Comparison of ENCODE assay signal across 11 cellular contexts in genomic region chr20:21529863-21530262, GRCh38. TPM values are rescaled to one million over a fixed set of nuclear protein-coding genes. Genes with fewer than 3 reads are reported as not detected.
DNase-seq lines count a peak whose midpoint lies in the region; ATAC-seq and TF ChIP-seq lines count a peak whose summit lies in the region.
"Had no signal": no experiment of that assay in that cellular context is flagged by ENCODE, and none has a peak within 500 bp of the region (broad histone marks: within the 10 kb centered on the region; RNA-seq: fewer than 3 reads in every experiment).

No MANE protein-coding gene starts in this region.

- H3K4me1 ChIP-seq in SK-N-SH (ENCODE audit: control insufficient read depth in 1 of 2, insufficient read depth in 2 of 2, low read depth in 1 of 2, low read length in 1 of 2), result no peaks in the 10 kb centered on the region
- no peaks in the 10 kb centered on the region for H3K4me1 ChIP-seq in endodermal cell (ENCODE audit: control insufficient read depth, insufficient read depth, low read length)
- H3K4me1 ChIP-seq: SJCRH30 had no signal

- H3K4me3 ChIP-seq in SK-N-SH (ENCODE audit: low read depth in 2 of 2, low read length in 1 of 2) (no peak overlapping the region), endodermal cell (ENCODE audit: low read length) (no peak overlapping the region)
- H3K4me3 ChIP-seq: SJCRH30 had no signal

- H3K9me3 ChIP-seq in SK-N-SH (no peaks in the 10 kb centered on the region), endodermal cell (ENCODE audit: control insufficient read depth, low read length) (no peaks in the 10 kb centered on the region)
- H3K9me3 ChIP-seq: SJCRH30 had no signal

- POLR2A ChIA-PET in SK-N-SH (lab: Yijun Ruan, JAX), result no interaction called here

- no peak for DNase-seq in SK-N-SH
- peak; percentile 82 for DNase-seq in NCI-H2171 treated with DMSO at 0.1 percent for 48 hours (lab: John Stamatoyannopoulos, UW)
- DNase-seq in endodermal cell, result no peak
- no peak for DNase-seq in type B pancreatic cell (ENCODE audit: extremely low spot score, unreplicated experiment)
- no peak for DNase-seq in D341Med (ENCODE audit: low spot score)
- DNase-seq in left cardiac atrium, result no peak
- DNase-seq: effector memory CD4-positive, alpha-beta T cell; SJCRH30 had no signal

- H3K9ac ChIP-seq in SK-N-SH, result no peak overlapping the region
- H3K9ac ChIP-seq in endodermal cell (ENCODE audit: extremely low read depth, low read length, poor library complexity, severe bottlenecking), result no peak overlapping the region

- H3K4me2 ChIP-seq in SK-N-SH, result no peak overlapping the region

- no peaks in the 10 kb centered on the region for H3K9me2 ChIP-seq in SK-N-SH

- no peak overlapping the region for H2AFZ ChIP-seq in SK-N-SH (ENCODE audit: low read depth)

- TF ChIP-seq EP300 in SK-N-SH (IDR thresholded peaks at IDR 0.05; ENCODE audit: borderline replicate concordance in 1 of 2, low read depth in 1 of 2, low read length in 1 of 2), result no peak

- H3K4me3 Mint-ChIP-seq in endodermal cell (no peak overlapping the region), type B pancreatic cell (no peak overlapping the region)
- H3K4me3 Mint-ChIP-seq: memory B cell had no signal

- no peaks in the 10 kb centered on the region for H3K79me2 ChIP-seq in SK-N-SH (ENCODE audit: insufficient read depth)

- H4K20me1 ChIP-seq in SK-N-SH (ENCODE audit: insufficient read depth), result no peaks in the 10 kb centered on the region

- WGBS in SK-N-SH (ENCODE audit: low lambda C conversion rate), result 3% methylated on average over 6 of the region's 6 CpGs
- 47 to 49% methylated on average over 5 to 6 of the region's 6 CpGs for whole genome bisulfite sequencing in endodermal cell (ENCODE audit: insufficient coverage in 1 of 2, insufficient read length in 1 of 2), 2 experiments

- intact Hi-C loops in left cardiac atrium (cut with DNase I), result no loop called here

- H3K36me3 ChIP-seq in SK-N-SH (replicated peaks in 1 of 2; ENCODE audit: control insufficient read depth in 1 of 2, insufficient read depth in 2 of 2, low read length in 1 of 2), result no peaks in the 10 kb centered on the region
- H3K36me3 ChIP-seq in endodermal cell (ENCODE audit: control insufficient read depth, insufficient read depth, low read length), result no peaks in the 10 kb centered on the region
- H3K36me3 ChIP-seq: SJCRH30 had no signal

- H3K27ac ChIP-seq in SK-N-SH (ENCODE audit: low read depth in 2 of 2, low read length in 1 of 2) (no peak overlapping the region), endodermal cell (ENCODE audit: low read depth, low read length) (no peak overlapping the region)
- H3K27ac ChIP-seq: SJCRH30 had no signal

- ATAC-seq in SK-N-SH treated with all-trans-retinoic acid at 6 μM for 48 hours (no peak; the same call in 2 of the 3 replicates), GM18907 (IDR thresholded peaks at IDR 0.05; ENCODE audit: unreplicated experiment) (no peak), left cardiac atrium (no peak)

- TF ChIP-seq CTCF in SK-N-SH (IDR thresholded peaks at IDR 0.05), result peak; percentile 38
- peak; percentile 79 for TF ChIP-seq CTCF in endodermal cell (conservative IDR thresholded peaks at IDR 0.05)
- TF ChIP-seq CTCF in type B pancreatic cell (conservative IDR thresholded peaks at IDR 0.05), result peak; percentile 64

- no peak for TF ChIP-seq RAD21 in SK-N-SH (IDR thresholded peaks at IDR 0.05; ENCODE audit: low read length)

- H3K4me1 Mint-ChIP-seq in endodermal cell, result peaks cover 8% of the 10 kb centered on the region
- no peaks in the 10 kb centered on the region for H3K4me1 Mint-ChIP-seq in type B pancreatic cell (ENCODE audit: unreplicated experiment)
- H3K4me1 Mint-ChIP-seq: memory B cell had no signal

- H3K27ac Mint-ChIP-seq in endodermal cell (no peak overlapping the region), type B pancreatic cell (no peak overlapping the region)
- H3K27ac Mint-ChIP-seq: memory B cell had no signal

- no peaks in the 10 kb centered on the region for H3F3A ChIP-seq in SK-N-SH (replicated peaks; ENCODE audit: insufficient read depth)

- H3K9me3 Mint-ChIP-seq in endodermal cell, result no peaks in the 10 kb centered on the region
- no peaks in the 10 kb centered on the region for H3K9me3 Mint-ChIP-seq in type B pancreatic cell
- H3K9me3 Mint-ChIP-seq: memory B cell had no signal

- CTCF ChIA-PET in SK-N-SH (lab: Yijun Ruan, JAX), result interaction anchor here (0.9 to 1.4 kb wide), 4 partner anchors 11 to 280 kb away, joined by 3 to 4 read pairs (median 4); no protein-coding TSS in a partner anchor

- H3K27me3 ChIP-seq in SK-N-SH (ENCODE audit: insufficient read depth) (peaks cover 25% of the 10 kb centered on the region), endodermal cell (ENCODE audit: control insufficient read depth, insufficient read depth, low read length, poor library complexity, severe bottlenecking) (peaks cover 45% of the 10 kb centered on the region)

- H3K36me3 Mint-ChIP-seq in endodermal cell (ENCODE audit: low read depth), result no peaks in the 10 kb centered on the region
- no peaks in the 10 kb centered on the region for H3K36me3 Mint-ChIP-seq in type B pancreatic cell
- H3K36me3 Mint-ChIP-seq: memory B cell had no signal

- H3K27me3 Mint-ChIP-seq in endodermal cell (ENCODE audit: insufficient read depth), result peaks cover 54% of the 10 kb centered on the region
- H3K27me3 Mint-ChIP-seq in type B pancreatic cell, result peaks cover 94% of the 10 kb centered on the region

TF ChIP-seq in SK-N-SH, 30 proteins besides CTCF, POLR2A, EP300 and RAD21 (continues in another document):
- no peak for TF ChIP-seq REST (IDR thresholded peaks at IDR 0.05; ENCODE audit: low read depth, low read length)
- TF ChIP-seq JUND (IDR thresholded peaks at IDR 0.05), result no peak

TF ChIP-seq in SK-N-SH treated with all-trans-retinoic acid at 6 μM for 48 hours, 23 proteins besides CTCF, POLR2A, EP300 and RAD21 (continues in another document):
- no peak for TF ChIP-seq ZFP3 (CRISPR knock-in tag; IDR thresholded peaks at IDR 0.05)
- no peak for TF ChIP-seq PATZ1 (CRISPR knock-in tag; IDR thresholded peaks at IDR 0.05; ENCODE audit: borderline replicate concordance)
- TF ChIP-seq ZFP30 (CRISPR knock-in tag; IDR thresholded peaks at IDR 0.05), result no peak
- TF ChIP-seq ZC3H10 (CRISPR knock-in tag; IDR thresholded peaks at IDR 0.05), result no peak
- no peak for TF ChIP-seq TSHZ2 (CRISPR knock-in tag; IDR thresholded peaks at IDR 0.05)
- TF ChIP-seq TCF4 (CRISPR knock-in tag; IDR thresholded peaks at IDR 0.05; ENCODE audit: borderline replicate concordance), result no peak
- no peak for TF ChIP-seq POU6F1 (CRISPR knock-in tag; IDR thresholded peaks at IDR 0.05; ENCODE audit: borderline replicate concordance, low read depth)

RNA-seq across cellular contexts. Expression of gene NKX2-2, which starts 16.0 kb away (rescaled TPM):
- polyA plus RNA-seq in SK-N-SH (2012; rRNA removed), result not detected in 2 replicates
- polyA plus RNA-seq in SK-N-SH (2012; cell fraction: cytosol; rRNA removed), result not detected in 2 replicates
- polyA plus RNA-seq in SK-N-SH (2012; cell fraction: nucleus; rRNA removed), result not detected in 2 replicates
- total RNA-seq in endodermal cell (1 to 10 TPM in 1 of 2 donors, under 1 TPM in 1; 0.31 to 1.5 TPM), type B pancreatic cell (ENCODE audit: low replicate concordance) (6.0 and 15.4 TPM in 2 replicates), left cardiac atrium (not detected)
- 0.11 TPM for polyA plus RNA-seq in endodermal cell (2013, experiment 1 of 2)
- polyA plus RNA-seq in endodermal cell (2013, experiment 2 of 2), result not detected
- total RNA-seq: SJCRH30 had no signal
